In genomic region chr10:133260895-133261725, GRCh38 we compare ENCODE assay signal across 8 cellular contexts. TPM values are rescaled to one million over a fixed set of nuclear protein-coding genes. Genes with fewer than 3 reads are reported as not detected.
DNase-seq lines count a peak whose midpoint lies in the region; ATAC-seq lines count a peak whose summit lies in the region.

No MANE protein-coding gene starts in this region.

- POLR2A ChIA-PET in CD4-positive, alpha-beta memory T cell (lab: Charles Lee; ENCODE audit: partially characterized antibody): interaction anchor here (1.0 to 13.2 kb wide), 3 partner anchors 14 to 50 kb away, joined by 5 to 236 read pairs (median 6); partner anchors contain the start of gene ADAM8

- no peaks in the 10 kb centered on the region for H3K9me3 Mint-ChIP-seq in CD4-positive, alpha-beta memory T cell

- peak overlapping the region; percentile 95 to 99 (median 98) for H3K27ac Mint-ChIP-seq in CD4-positive, alpha-beta memory T cell

- DNase-seq in CD4-positive, alpha-beta memory T cell: peak; percentile 65 to 85 (median 69)
- DNase-seq in T-helper 1 cell: peak; percentile 49 to 63 (median 53)
- DNase-seq in astrocyte of the hippocampus (ENCODE audit: low read depth, low spot score): peak; percentile 61
- DNase-seq in stimulated activated CD4-positive, alpha-beta T cell treated with anti-CD3 and anti-CD28 coated beads, Interleukin-12 subunit alpha, Interleukin-12 subunit beta, amount 100 ng/mL, for 48 hours (ENCODE audit: low read depth in 2 of 3, low spot score in 1 of 3): peak; percentile 40 to 63 (median 61)
- DNase-seq in AML-193 (lab: John Stamatoyannopoulos, UW): no peak

- H3K36me3 Mint-ChIP-seq in CD4-positive, alpha-beta memory T cell: peaks cover 0 to 15% of the 10 kb centered on the region in 2 donors

- H3K4me1 Mint-ChIP-seq in CD4-positive, alpha-beta memory T cell: peaks cover 29 to 86% (median 66%) of the 10 kb centered on the region in 4 donors

- no peaks in the 10 kb centered on the region for H3K36me3 ChIP-seq in CD4-positive, alpha-beta memory T cell (ENCODE audit: insufficient read depth, low read length)
- no peaks in the 10 kb centered on the region for H3K36me3 ChIP-seq in iPS-20b (ENCODE audit: insufficient read depth, low read depth, low read length)

- ATAC-seq in GM19324 (IDR thresholded peaks at IDR 0.05; ENCODE audit: low FRiP score, unreplicated experiment): peak; percentile 42
- ATAC-seq in HG03378 (IDR thresholded peaks at IDR 0.05; ENCODE audit: unreplicated experiment): peak; percentile 51

- peaks cover 85% of the 10 kb centered on the region for H3K4me1 ChIP-seq in CD4-positive, alpha-beta memory T cell (ENCODE audit: insufficient read depth, low read length)
- peaks cover 3% of the 10 kb centered on the region; the same call in 1 of the 2 replicates for H3K4me1 ChIP-seq in iPS-20b (ENCODE audit: insufficient read depth, low read length)

- H3K27me3 Mint-ChIP-seq in CD4-positive, alpha-beta memory T cell: peaks cover 0 to 4% of the 10 kb centered on the region in 2 donors

- CTCF ChIA-PET in CD4-positive, alpha-beta memory T cell (lab: Charles Lee; ENCODE audit: partially characterized antibody): interaction anchor here (5.6 kb wide), 1 partner anchor 46 kb away, joined by 22 read pairs; no protein-coding TSS in a partner anchor

- peak overlapping the region in 1 of 2 donors; percentile 46 for H3K4me3 ChIP-seq in CD4-positive, alpha-beta memory T cell (ENCODE audit: low read length in 2 of 2)
- peak overlapping the region; percentile 66 for H3K4me3 ChIP-seq in iPS-20b (ENCODE audit: low read length)

- H3K9ac ChIP-seq in iPS-20b (ENCODE audit: low read depth, low read length): peak overlapping the region; percentile 48; the same call in 1 of the 2 replicates

- peak overlapping the region; percentile 48 to 89 (median 66) for H3K4me3 Mint-ChIP-seq in CD4-positive, alpha-beta memory T cell

- H3K27ac ChIP-seq in CD4-positive, alpha-beta memory T cell (ENCODE audit: low read depth, low read length): peak overlapping the region; percentile 83
- H3K27ac ChIP-seq in iPS-20b (ENCODE audit: low read length): no peak overlapping the region

- intact Hi-C loops in CD4-positive, alpha-beta memory T cell (cut with micrococcal nuclease): loop anchor here (2.0 to 5.0 kb wide), 3 partner anchors 14 to 131 kb away; partner anchors contain the start of genes MTG1, TUBGCP2 and ZNF511

- H3K9me3 ChIP-seq in CD4-positive, alpha-beta memory T cell (ENCODE audit: control insufficient read depth in 1 of 2, low read length in 2 of 2): no peaks in the 10 kb centered on the region
- no peaks in the 10 kb centered on the region for H3K9me3 ChIP-seq in iPS-20b (ENCODE audit: insufficient read depth, low read depth, low read length)

- no peaks in the 10 kb centered on the region for H3K27me3 ChIP-seq in CD4-positive, alpha-beta memory T cell (ENCODE audit: insufficient read depth, low read length)
- peaks cover 28% of the 10 kb centered on the region for H3K27me3 ChIP-seq in iPS-20b (ENCODE audit: insufficient read depth, low read length)

RNA-seq across cellular contexts. Expression of gene ADAM8, which starts 15.6 kb away (rescaled TPM):
- total RNA-seq in CD4-positive, alpha-beta memory T cell: 10 to 100 TPM; 87.2 to 90.3 TPM
- polyA plus RNA-seq in CD4-positive, alpha-beta memory T cell: 10 to 100 TPM; 63.9 to 97.8 TPM

RNA-seq across cellular contexts. Expression of gene VENTX, which starts 23.5 kb away (rescaled TPM):
- total RNA-seq in CD4-positive, alpha-beta memory T cell: not detected
- not detected for polyA plus RNA-seq in CD4-positive, alpha-beta memory T cell

RNA-seq across cellular contexts. Expression of gene UTF1, which starts 31.1 kb away (rescaled TPM):
- total RNA-seq in CD4-positive, alpha-beta memory T cell: not detected
- polyA plus RNA-seq in CD4-positive, alpha-beta memory T cell: not detected

RNA-seq across cellular contexts. Expression of gene TUBGCP2, which starts 47.6 kb away (rescaled TPM):
- total RNA-seq in CD4-positive, alpha-beta memory T cell: 10 to 100 TPM; 66.5 to 74.0 TPM
- 10 to 100 TPM; 14.1 to 40.8 TPM for polyA plus RNA-seq in CD4-positive, alpha-beta memory T cell

RNA-seq across cellular contexts. Expression of gene ZNF511, which starts 47.6 kb away (rescaled TPM):
- total RNA-seq in CD4-positive, alpha-beta memory T cell: 10 to 100 TPM; 31.5 to 33.1 TPM
- 100 to 1,000 TPM in 1 of 2 donors, 10 to 100 TPM in 1; 69.0 to 107 TPM for polyA plus RNA-seq in CD4-positive, alpha-beta memory T cell

Comparison
In these comparisons a context has a peak if more than half of its experiments do, and no peak if none do; other contexts are left out.
1. DNase-seq: peak in CD4-positive, alpha-beta memory T cell (5 of 5), T-helper 1 cell (5 of 5), astrocyte of the hippocampus (single experiment) and stimulated activated CD4-positive, alpha-beta T cell treated with anti-CD3 and anti-CD28 coated beads, Interleukin-12 subunit alpha, Interleukin-12 subunit beta, amount 100 ng/mL, for 48 hours (3 of 3); none in AML-193 (0 of 2).